ENCODE assay signal across 1 cellular context in the genomic region with DNA sequence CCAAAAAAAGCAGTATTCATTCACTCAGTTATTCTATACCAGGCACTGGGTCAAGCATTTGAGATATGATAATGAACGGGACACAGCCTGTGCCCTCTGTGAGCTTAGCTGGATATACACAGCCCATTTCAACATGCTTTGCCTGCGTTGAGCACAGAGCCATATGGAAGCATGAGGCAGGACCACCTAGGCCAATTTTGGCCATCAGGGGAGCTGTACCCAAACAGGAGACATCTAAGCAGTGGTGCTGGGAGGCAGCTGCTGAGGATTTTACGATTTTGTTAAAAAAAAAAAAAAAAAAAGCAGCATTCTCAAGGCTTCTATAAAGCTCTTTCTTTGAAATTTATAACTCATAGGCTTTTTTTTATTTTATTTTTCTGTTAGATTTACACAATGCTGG.
TF ChIP-seq lines count a peak whose summit lies in the region.

No MANE protein-coding gene starts in this region.

TF ChIP-seq in GM23338, 12 proteins besides CTCF, POLR2A, EP300 and RAD21 (continued from another document):
- TF ChIP-seq REST (IDR thresholded peaks at IDR 0.05; ENCODE audit: unreplicated experiment) (no peak), STAT1 (IDR thresholded peaks at IDR 0.05; ENCODE audit: unreplicated experiment) (no peak), ZNF331 (CRISPR knock-in tag; IDR thresholded peaks at IDR 0.05; ENCODE audit: low read depth) (no peak), NANOG (IDR thresholded peaks at IDR 0.05; ENCODE audit: borderline replicate concordance) (no peak), ZNF114 (CRISPR knock-in tag; IDR thresholded peaks at IDR 0.05) (no peak), JUNB (IDR thresholded peaks at IDR 0.05; ENCODE audit: unreplicated experiment) (no peak), ETS1 (IDR thresholded peaks at IDR 0.05) (no peak)
- TF ChIP-seq, protein P1, sequence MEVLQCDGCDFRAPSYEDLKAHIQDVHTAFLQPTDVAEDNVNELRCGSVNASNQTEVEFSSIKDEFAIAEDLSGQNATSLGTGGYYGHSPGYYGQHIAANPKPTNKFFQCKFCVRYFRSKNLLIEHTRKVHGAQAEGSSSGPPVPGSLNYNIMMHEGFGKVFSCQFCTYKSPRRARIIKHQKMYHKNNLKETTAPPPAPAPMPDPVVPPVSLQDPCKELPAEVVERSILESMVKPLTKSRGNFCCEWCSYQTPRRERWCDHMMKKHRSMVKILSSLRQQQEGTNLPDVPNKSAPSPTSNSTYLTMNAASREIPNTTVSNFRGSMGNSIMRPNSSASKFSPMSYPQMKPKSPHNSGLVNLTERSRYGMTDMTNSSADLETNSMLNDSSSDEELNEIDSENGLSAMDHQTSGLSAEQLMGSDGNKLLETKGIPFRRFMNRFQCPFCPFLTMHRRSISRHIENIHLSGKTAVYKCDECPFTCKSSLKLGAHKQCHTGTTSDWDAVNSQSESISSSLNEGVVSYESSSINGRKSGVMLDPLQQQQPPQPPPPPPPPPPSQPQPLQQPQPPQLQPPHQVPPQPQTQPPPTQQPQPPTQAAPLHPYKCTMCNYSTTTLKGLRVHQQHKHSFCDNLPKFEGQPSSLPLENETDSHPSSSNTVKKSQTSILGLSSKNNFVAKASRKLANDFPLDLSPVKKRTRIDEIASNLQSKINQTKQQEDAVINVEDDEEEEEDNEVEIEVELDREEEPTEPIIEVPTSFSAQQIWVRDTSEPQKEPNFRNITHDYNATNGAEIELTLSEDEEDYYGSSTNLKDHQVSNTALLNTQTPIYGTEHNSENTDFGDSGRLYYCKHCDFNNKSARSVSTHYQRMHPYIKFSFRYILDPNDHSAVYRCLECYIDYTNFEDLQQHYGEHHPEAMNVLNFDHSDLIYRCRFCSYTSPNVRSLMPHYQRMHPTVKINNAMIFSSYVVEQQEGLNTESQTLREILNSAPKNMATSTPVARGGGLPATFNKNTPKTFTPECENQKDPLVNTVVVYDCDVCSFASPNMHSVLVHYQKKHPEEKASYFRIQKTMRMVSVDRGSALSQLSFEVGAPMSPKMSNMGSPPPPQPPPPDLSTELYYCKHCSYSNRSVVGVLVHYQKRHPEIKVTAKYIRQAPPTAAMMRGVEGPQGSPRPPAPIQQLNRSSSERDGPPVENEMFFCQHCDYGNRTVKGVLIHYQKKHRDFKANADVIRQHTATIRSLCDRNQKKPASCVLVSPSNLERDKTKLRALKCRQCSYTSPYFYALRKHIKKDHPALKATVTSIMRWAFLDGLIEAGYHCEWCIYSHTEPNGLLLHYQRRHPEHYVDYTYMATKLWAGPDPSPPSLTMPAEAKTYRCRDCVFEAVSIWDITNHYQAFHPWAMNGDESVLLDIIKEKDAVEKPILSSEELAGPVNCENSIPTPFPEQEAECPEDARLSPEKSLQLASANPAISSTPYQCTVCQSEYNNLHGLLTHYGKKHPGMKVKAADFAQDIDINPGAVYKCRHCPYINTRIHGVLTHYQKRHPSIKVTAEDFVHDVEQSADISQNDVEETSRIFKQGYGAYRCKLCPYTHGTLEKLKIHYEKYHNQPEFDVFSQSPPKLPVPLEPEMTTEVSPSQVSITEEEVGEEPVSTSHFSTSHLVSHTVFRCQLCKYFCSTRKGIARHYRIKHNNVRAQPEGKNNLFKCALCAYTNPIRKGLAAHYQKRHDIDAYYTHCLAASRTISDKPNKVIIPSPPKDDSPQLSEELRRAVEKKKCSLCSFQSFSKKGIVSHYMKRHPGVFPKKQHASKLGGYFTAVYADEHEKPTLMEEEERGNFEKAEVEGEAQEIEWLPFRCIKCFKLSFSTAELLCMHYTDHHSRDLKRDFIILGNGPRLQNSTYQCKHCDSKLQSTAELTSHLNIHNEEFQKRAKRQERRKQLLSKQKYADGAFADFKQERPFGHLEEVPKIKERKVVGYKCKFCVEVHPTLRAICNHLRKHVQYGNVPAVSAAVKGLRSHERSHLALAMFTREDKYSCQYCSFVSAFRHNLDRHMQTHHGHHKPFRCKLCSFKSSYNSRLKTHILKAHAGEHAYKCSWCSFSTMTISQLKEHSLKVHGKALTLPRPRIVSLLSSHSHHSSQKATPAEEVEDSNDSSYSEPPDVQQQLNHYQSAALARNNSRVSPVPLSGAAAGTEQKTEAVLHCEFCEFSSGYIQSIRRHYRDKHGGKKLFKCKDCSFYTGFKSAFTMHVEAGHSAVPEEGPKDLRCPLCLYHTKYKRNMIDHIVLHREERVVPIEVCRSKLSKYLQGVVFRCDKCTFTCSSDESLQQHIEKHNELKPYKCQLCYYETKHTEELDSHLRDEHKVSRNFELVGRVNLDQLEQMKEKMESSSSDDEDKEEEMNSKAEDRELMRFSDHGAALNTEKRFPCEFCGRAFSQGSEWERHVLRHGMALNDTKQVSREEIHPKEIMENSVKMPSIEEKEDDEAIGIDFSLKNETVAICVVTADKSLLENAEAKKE (CRISPR knock-in tag; IDR thresholded peaks at IDR 0.05), result no peak
TF ChIP-seq in GM23338: peak in this region for 0.
